Comparison of ENCODE assay signal across 18 cellular contexts in genomic region chr1:226550671-226551041, GRCh38. TPM values are rescaled to one million over a fixed set of nuclear protein-coding genes. Genes with fewer than 3 reads are reported as not detected.
DNase-seq lines count a peak whose midpoint lies in the region; ATAC-seq and TF ChIP-seq lines count a peak whose summit lies in the region.
"Had no signal": no experiment of that assay in that cellular context is flagged by ENCODE, and none has a peak within 500 bp of the region (broad histone marks: within the 10 kb centered on the region; RNA-seq: fewer than 3 reads in every experiment).

No MANE protein-coding gene starts in this region.

- H3K27ac ChIP-seq in colonic mucosa (peak overlapping the region; percentile 15), uterus (peak overlapping the region; percentile 65 to 72)

- H3K4me3 ChIP-seq in colonic mucosa (no peak overlapping the region), uterus (no peak overlapping the region)

- intact Hi-C loops in colonic mucosa (cut with DNase I) = no loop called here
- intact Hi-C loops in uterus (cut with DNase I; ENCODE audit: low total_unique reads) = no loop called here

- H3K9me3 ChIP-seq in colonic mucosa = no peaks in the 10 kb centered on the region
- H3K9me3 ChIP-seq in uterus = no peaks in the 10 kb centered on the region
- H3K9me3 ChIP-seq: ascending aorta, pancreas, tibial nerve had no signal

- H3K36me3 ChIP-seq in colonic mucosa (no peaks in the 10 kb centered on the region), uterus (no peaks in the 10 kb centered on the region)
- H3K36me3 ChIP-seq: ascending aorta, pancreas, tibial nerve had no signal

- TF ChIP-seq CTCF in colonic mucosa (IDR thresholded peaks at IDR 0.05) (no peak), nephron (IDR thresholded peaks at IDR 0.05; ENCODE audit: unreplicated experiment in 3 of 3) (no peak), uterus (IDR thresholded peaks at IDR 0.05) (no peak)

- no peak for TF ChIP-seq POLR2A in uterus (IDR thresholded peaks at IDR 0.05)

- H3K4me1 Mint-ChIP-seq in activated T-cell treated with anti-CD3 and anti-CD28 coated beads, Interleukin-2, amount 50 U/mL, for 4 hours (ENCODE audit: low read depth) = peaks cover 12% of the 10 kb centered on the region
- peaks cover 14% of the 10 kb centered on the region for H3K4me1 Mint-ChIP-seq in activated T-cell treated with anti-CD3 and anti-CD28 coated beads, Interleukin-2, amount 50 U/mL, for 24 hours (ENCODE audit: low read depth)
- H3K4me1 Mint-ChIP-seq in nephron = peaks cover 65% of the 10 kb centered on the region

- H3K4me3 Mint-ChIP-seq in activated T-cell treated with anti-CD3 and anti-CD28 coated beads, Interleukin-2, amount 50 U/mL, for 4 hours = peak overlapping the region; percentile 53
- no peak overlapping the region for H3K4me3 Mint-ChIP-seq in activated T-cell treated with anti-CD3 and anti-CD28 coated beads, Interleukin-2, amount 50 U/mL, for 24 hours
- peak overlapping the region; percentile 80 to 88 (median 85) for H3K4me3 Mint-ChIP-seq in nephron

- H3K27me3 Mint-ChIP-seq in activated T-cell treated with anti-CD3 and anti-CD28 coated beads, Interleukin-2, amount 50 U/mL, for 4 hours (ENCODE audit: low read depth) = peaks cover 68% of the 10 kb centered on the region
- H3K27me3 Mint-ChIP-seq in activated T-cell treated with anti-CD3 and anti-CD28 coated beads, Interleukin-2, amount 50 U/mL, for 24 hours = peaks cover 79% of the 10 kb centered on the region
- H3K27me3 Mint-ChIP-seq in nephron (ENCODE audit: low read depth) = peaks cover 37% of the 10 kb centered on the region

- no peaks in the 10 kb centered on the region for H3K9me3 Mint-ChIP-seq in activated T-cell treated with anti-CD3 and anti-CD28 coated beads, Interleukin-2, amount 50 U/mL, for 4 hours
- H3K9me3 Mint-ChIP-seq in activated T-cell treated with anti-CD3 and anti-CD28 coated beads, Interleukin-2, amount 50 U/mL, for 24 hours = no peaks in the 10 kb centered on the region
- H3K9me3 Mint-ChIP-seq in nephron = no peaks in the 10 kb centered on the region
- H3K9me3 Mint-ChIP-seq: activated naive CD8-positive, alpha-beta T cell treated with anti-CD3 and anti-CD28 coated beads for 36 hours; H9; stimulated activated naive CD8-positive, alpha-beta T cell treated with anti-CD3 and anti-CD28 coated beads, Interleukin-15, Interleukin-2, amounts not matched to agents 100 ng/mL and 50 ng/mL, for 24 hours; WTC11 had no signal

- H3K27me3 ChIP-seq in colonic mucosa (peaks cover 16% of the 10 kb centered on the region), uterus (no peaks in the 10 kb centered on the region)
- H3K27me3 ChIP-seq: ascending aorta, pancreas, tibial nerve had no signal

- ATAC-seq in activated T-cell treated with anti-CD3 and anti-CD28 coated beads, Interleukin-2, amount 50 U/mL, for 4 hours = no peak
- ATAC-seq in HG03097 (IDR thresholded peaks at IDR 0.05; ENCODE audit: low FRiP score, unreplicated experiment) = no peak

- no peak for DNase-seq in activated T-cell treated with anti-CD3 and anti-CD28 coated beads, Interleukin-2, amount 50 U/mL, for 4 hours
- no peak for DNase-seq in activated T-cell treated with anti-CD3 and anti-CD28 coated beads, Interleukin-2, amount 50 U/mL, for 24 hours
- no peak for DNase-seq in colonic mucosa
- DNase-seq in uterus = no peak
- no peak for DNase-seq in SW 1271 (lab: John Stamatoyannopoulos, UW)
- no peak for DNase-seq in GM19238 (ENCODE audit: insufficient read length, low spot score)
- DNase-seq: GF-D8, T-helper 9 cell had no signal

- no peak overlapping the region for H3K27ac Mint-ChIP-seq in activated T-cell treated with anti-CD3 and anti-CD28 coated beads, Interleukin-2, amount 50 U/mL, for 24 hours
- H3K27ac Mint-ChIP-seq in nephron = no peak overlapping the region
- H3K27ac Mint-ChIP-seq: activated naive CD8-positive, alpha-beta T cell treated with anti-CD3 and anti-CD28 coated beads for 36 hours; stimulated activated naive CD8-positive, alpha-beta T cell treated with anti-CD3 and anti-CD28 coated beads, Interleukin-15, Interleukin-2, amounts not matched to agents 100 ng/mL and 50 ng/mL, for 24 hours; WTC11 had no signal

- peaks cover 19% of the 10 kb centered on the region for H3K4me1 ChIP-seq in colonic mucosa
- H3K4me1 ChIP-seq in uterus = peaks cover 4 to 5% of the 10 kb centered on the region in 2 donors

- no peak overlapping the region for H3K9ac ChIP-seq in colonic mucosa (ENCODE audit: low read depth in 2 of 2, low read length in 2 of 2)

- H3K36me3 Mint-ChIP-seq in activated T-cell treated with anti-CD3 and anti-CD28 coated beads, Interleukin-2, amount 50 U/mL, for 4 hours (ENCODE audit: insufficient read depth) = no peaks in the 10 kb centered on the region
- H3K36me3 Mint-ChIP-seq in activated T-cell treated with anti-CD3 and anti-CD28 coated beads, Interleukin-2, amount 50 U/mL, for 24 hours (ENCODE audit: low read depth) = no peaks in the 10 kb centered on the region
- no peaks in the 10 kb centered on the region for H3K36me3 Mint-ChIP-seq in nephron (ENCODE audit: low read depth)
- H3K36me3 Mint-ChIP-seq: activated naive CD8-positive, alpha-beta T cell treated with anti-CD3 and anti-CD28 coated beads for 36 hours; WTC11 had no signal

RNA-seq across cellular contexts. Expression of gene STUM, which starts 2.1 kb away (rescaled TPM):
- total RNA-seq in activated T-cell treated with anti-CD3 and anti-CD28 coated beads, Interleukin-2, amount 50 U/mL, for 4 hours = not detected
- total RNA-seq in colonic mucosa (1 to 10 TPM; 1.0 to 3.2 TPM), uterus (1 to 10 TPM in 3 of 4 donors, under 1 TPM in 1; 0.88 to 9.1 (median 2.2) TPM)
- total RNA-seq: activated naive CD8-positive, alpha-beta T cell treated with anti-CD3 and anti-CD28 coated beads for 36 hours; HepG2 had no signal
